12 cellular contexts compared by ENCODE assay signal in genomic region chr11:75465701-75466531, GRCh38. TPM values are rescaled to one million over a fixed set of nuclear protein-coding genes. Genes with fewer than 3 reads are reported as not detected.
DNase-seq lines count a peak whose midpoint lies in the region; ATAC-seq and TF ChIP-seq lines count a peak whose summit lies in the region.
"Had no signal": no experiment of that assay in that cellular context is flagged by ENCODE, and none has a peak within 500 bp of the region (broad histone marks: within the 10 kb centered on the region; RNA-seq: fewer than 3 reads in every experiment).

No MANE protein-coding gene starts in this region.

- peaks cover 30% of the 10 kb centered on the region for H3K4me1 Mint-ChIP-seq in HFFc6 (ENCODE audit: low read depth)
- peaks cover 64% of the 10 kb centered on the region for H3K4me1 Mint-ChIP-seq in brain

- no peaks in the 10 kb centered on the region for H3K36me3 Mint-ChIP-seq in HFFc6 (ENCODE audit: low read depth)
- peaks cover 2% of the 10 kb centered on the region for H3K36me3 Mint-ChIP-seq in brain
- H3K36me3 Mint-ChIP-seq: activated naive CD8-positive, alpha-beta T cell had no signal

- H3K27me3 ChIP-seq in upper lobe of left lung: no peaks in the 10 kb centered on the region

- peaks cover 5% of the 10 kb centered on the region for H3K27me3 Mint-ChIP-seq in HFFc6 (ENCODE audit: insufficient read depth)
- peaks cover 4% of the 10 kb centered on the region for H3K27me3 Mint-ChIP-seq in brain
- H3K27me3 Mint-ChIP-seq: activated naive CD8-positive, alpha-beta T cell had no signal

- no peak for TF ChIP-seq EP300 in upper lobe of left lung (IDR thresholded peaks at IDR 0.05)

- no peak for TF ChIP-seq POLR2A in upper lobe of left lung (IDR thresholded peaks at IDR 0.05)

- H3K4me1 ChIP-seq in upper lobe of left lung: peaks cover 26 to 37% (median 34%) of the 10 kb centered on the region in 4 donors

- H3K27ac ChIP-seq in upper lobe of left lung: peak overlapping the region in 3 of 4 donors; percentile 3 to 32 (median 8)

- 76 to 81% methylated on average over 3 to 11 of the region's 11 CpGs for WGBS in upper lobe of left lung, 2 donors

- no peaks in the 10 kb centered on the region for H3K36me3 ChIP-seq in upper lobe of left lung

- peak; percentile 23 for ATAC-seq in left lobe of liver
- ATAC-seq in upper lobe of left lung (ENCODE audit: low FRiP score in 2 of 2): no peak
- no peak for ATAC-seq in HG02763 (IDR thresholded peaks at IDR 0.05; ENCODE audit: unreplicated experiment)

- no peaks in the 10 kb centered on the region for H3K9me3 ChIP-seq in upper lobe of left lung

- peak; percentile 35 for DNase-seq in HFFc6
- DNase-seq in left lobe of liver (ENCODE audit: low spot score): no peak
- DNase-seq in upper lobe of left lung: no peak
- no peak for DNase-seq in SIG-M5 treated with dmso at 0.1 percent for 504 hours (lab: John Stamatoyannopoulos, UW; ENCODE audit: unreplicated experiment)
- DNase-seq in activated T-cell treated with anti-CD3 and anti-CD28 coated beads, Interleukin-2, amount 50 U/mL, for 1 hour: no peak
- DNase-seq: effector CD8-positive, alpha-beta T cell; NCI-H1436 treated with DMSO at 0.1 percent for 48 hours; NCI-H69; retina had no signal

- H3K27ac Mint-ChIP-seq in HFFc6 (peak overlapping the region; percentile 80), brain (peak overlapping the region; percentile 44 to 80 (median 65))
- H3K27ac Mint-ChIP-seq: activated naive CD8-positive, alpha-beta T cell had no signal

- H3K4me3 Mint-ChIP-seq in HFFc6 (no peak overlapping the region), brain (peak overlapping the region in 1 of 5 experiments; percentile 11)
- H3K4me3 Mint-ChIP-seq: activated naive CD8-positive, alpha-beta T cell had no signal

- H3K4me3 ChIP-seq in upper lobe of left lung: no peak overlapping the region

- no peak for TF ChIP-seq CTCF in HFFc6 (IDR thresholded peaks at IDR 0.05)
- TF ChIP-seq CTCF in brain (conservative IDR thresholded peaks at IDR 0.05): no peak
- no peak for TF ChIP-seq CTCF in upper lobe of left lung (IDR thresholded peaks at IDR 0.05)

- H3K9me3 Mint-ChIP-seq in HFFc6 (no peaks in the 10 kb centered on the region), brain (no peaks in the 10 kb centered on the region)

RNA-seq across cellular contexts. Expression of gene KLHL35, which starts 32.9 kb away (rescaled TPM):
- not detected for total RNA-seq in HFFc6 (2021; fragmentation: NEBNext Ultra II Directional; extraction: Animal tissue kit (Norgen Biotek cat#: 25700))
- 12.1 TPM for polyA plus RNA-seq in brain (ENCODE audit: insufficient read depth, low read depth, low replicate concordance)
- total RNA-seq in left lobe of liver (not detected), upper lobe of left lung (1 to 10 TPM; 3.5 to 7.3 (median 4.3) TPM)

RNA-seq across cellular contexts. Expression of gene GDPD5, which starts 59.8 kb away (rescaled TPM):
- total RNA-seq in HFFc6 (2021; fragmentation: NEBNext Ultra II Directional; extraction: Animal tissue kit (Norgen Biotek cat#: 25700)): 1 to 10 TPM; 2.5 to 5.7 (median 4.2) TPM
- polyA plus RNA-seq in brain (ENCODE audit: insufficient read depth, low read depth, low replicate concordance): 18.9 TPM
- total RNA-seq in left lobe of liver (9.1 TPM), upper lobe of left lung (10 to 100 TPM in 4 of 6 donors, 1 to 10 TPM in 2; 5.7 to 34.6 (median 14.0) TPM)
